In genomic region chr1:185646202-185646683, GRCh38 we compare ENCODE assay signal across 8 cellular contexts.
DNase-seq lines count a peak whose midpoint lies in the region; ATAC-seq and TF ChIP-seq lines count a peak whose summit lies in the region.

No MANE protein-coding gene starts in this region.

- peaks cover 5% of the 10 kb centered on the region for H3K4me1 ChIP-seq in IMR-90 (ENCODE audit: control insufficient read depth, insufficient read depth, low read length)
- peaks cover 15% of the 10 kb centered on the region for H3K4me1 ChIP-seq in cardiac muscle cell (ENCODE audit: low read depth)

- peak overlapping the region; percentile 73 for H3K4me2 ChIP-seq in IMR-90 (ENCODE audit: low read depth, low read length)

- TF ChIP-seq POLR2A in IMR-90 (IDR thresholded peaks at IDR 0.05; ENCODE audit: low read depth, low read length), result no peak

- H3K14ac ChIP-seq in IMR-90 (replicated peaks; ENCODE audit: low read depth, low read length), result 0 out of 2 replicates have a peak overlapping the region, but pooled peaks have one; percentile 43

- POLR2A ChIA-PET in IMR-90 (lab: Charles Lee; ENCODE audit: unreplicated experiment), result interaction anchor here (0.8 to 1.2 kb wide), 2 partner anchors 13 to 329 kb away, joined by 3 to 9 read pairs; no protein-coding TSS in a partner anchor

- ATAC-seq in IMR-90 (ENCODE audit: low read depth), result peak; percentile 84
- ATAC-seq in activated T-helper 17 cell treated with anti-CD3 and anti-CD28 coated beads, Interleukin-2, amount 50 U/mL, for 72 hours (replicated peaks), result peak; percentile 27

- 17% methylated on average over 1 of the region's 3 CpGs; no CpG with 5 or more reads in 1 of the 2 experiments for WGBS in IMR-90 (ENCODE audit: extremely low coverage in 2 of 2, insufficient read length in 1 of 2), 2 experiments

- H2AK9ac ChIP-seq in IMR-90 (replicated peaks; ENCODE audit: low read depth, low read length, poor library complexity), result no peak overlapping the region

- H3K4me3 Mint-ChIP-seq in activated T-helper 17 cell treated with anti-CD3 and anti-CD28 coated beads, Interleukin-2, amount 50 U/mL, for 72 hours, result peak overlapping the region; percentile 42

- no peak overlapping the region for H2BK15ac ChIP-seq in IMR-90 (ENCODE audit: low read depth, low read length)

- H3K4me1 Mint-ChIP-seq in activated T-helper 17 cell treated with anti-CD3 and anti-CD28 coated beads, Interleukin-2, amount 50 U/mL, for 72 hours, result peaks cover 4% of the 10 kb centered on the region

- TF ChIP-seq RAD21 in IMR-90 (IDR thresholded peaks at IDR 0.05; ENCODE audit: low read length), result no peak

- H3K9me3 ChIP-seq in IMR-90 (ENCODE audit: control insufficient read depth, insufficient read depth, low read length), result peaks cover 4% of the 10 kb centered on the region; the same call in 1 of the 2 replicates
- no peaks in the 10 kb centered on the region for H3K9me3 ChIP-seq in cardiac muscle cell (ENCODE audit: low read depth)

- peak overlapping the region; percentile 73; the same call in 1 of the 2 replicates for H2BK20ac ChIP-seq in IMR-90 (ENCODE audit: low read depth, low read length)

- in situ Hi-C loops in IMR-90 (cut with MboI; ENCODE audit: low sequenced_read_pairs), result no loop called here

- no peaks in the 10 kb centered on the region for H3K36me3 Mint-ChIP-seq in activated T-helper 17 cell treated with anti-CD3 and anti-CD28 coated beads, Interleukin-2, amount 50 U/mL, for 72 hours (ENCODE audit: low read depth)

- H3K27me3 ChIP-seq in IMR-90 (ENCODE audit: control insufficient read depth, insufficient read depth, low read length), result no peaks in the 10 kb centered on the region
- no peaks in the 10 kb centered on the region for H3K27me3 ChIP-seq in cardiac muscle cell

- CTCF ChIA-PET in IMR-90 (lab: Yijun Ruan, JAX), result interaction anchor here (1.0 to 1.7 kb wide), 3 partner anchors 24 to 329 kb away, joined by 3 to 10 read pairs (median 5); partner anchors contain the start of gene IVNS1ABP

- H3K56ac ChIP-seq in IMR-90 (ENCODE audit: extremely low read depth, insufficient read depth, low read length), result peak overlapping the region; percentile 59

- H4K91ac ChIP-seq in IMR-90 (ENCODE audit: insufficient read depth, low read depth, low read length), result no peak overlapping the region

- H3K27me3 Mint-ChIP-seq in activated T-helper 17 cell treated with anti-CD3 and anti-CD28 coated beads, Interleukin-2, amount 50 U/mL, for 72 hours, result no peaks in the 10 kb centered on the region

- peak overlapping the region; percentile 45; the same call in 1 of the 2 replicates for H3K23ac ChIP-seq in IMR-90 (ENCODE audit: low read depth, low read length)

- intact Hi-C loops in IMR-90 (cut with micrococcal nuclease) (loop anchor here (5.0 kb wide), 1 partner anchor 194 kb away; no protein-coding TSS in a partner anchor), posterior vena cava (cut with DNase I) (no loop called here)

- H3K4ac ChIP-seq in IMR-90 (ENCODE audit: low read depth, low read length), result peak overlapping the region; percentile 34; the same call in 1 of the 2 replicates

- no peak for TF ChIP-seq CTCF in IMR-90 (conservative IDR thresholded peaks at IDR 0.05; ENCODE audit: low read depth, low read length)
- TF ChIP-seq CTCF in cardiac muscle cell (IDR thresholded peaks at IDR 0.05; ENCODE audit: low read depth, low read length), result no peak
- TF ChIP-seq CTCF in GM20000 (IDR thresholded peaks at IDR 0.05; ENCODE audit: extremely low read depth, missing control alignments), result no peak

- no TSS peak for BruUV-seq in IMR-90 (replicated peaks; lab: Mats Ljungman, UMichigan)

- H4K20me1 ChIP-seq in IMR-90 (ENCODE audit: insufficient read depth, low read length), result no peaks in the 10 kb centered on the region

- H3K18ac ChIP-seq in IMR-90 (ENCODE audit: low read depth, low read length), result peak overlapping the region; percentile 28; the same call in 1 of the 2 replicates

- H2BK120ac ChIP-seq in IMR-90 (ENCODE audit: low read depth, low read length), result peak overlapping the region; percentile 83

- no peaks in the 10 kb centered on the region for H3K9me1 ChIP-seq in IMR-90 (ENCODE audit: insufficient read depth, low read length)

- peak overlapping the region; percentile 41 for H3K27ac Mint-ChIP-seq in activated T-helper 17 cell treated with anti-CD3 and anti-CD28 coated beads, Interleukin-2, amount 50 U/mL, for 72 hours

- no peak overlapping the region for H3K9ac ChIP-seq in IMR-90 (ENCODE audit: low read depth, low read length)

- H3K9me3 Mint-ChIP-seq in activated T-helper 17 cell treated with anti-CD3 and anti-CD28 coated beads, Interleukin-2, amount 50 U/mL, for 72 hours, result no peaks in the 10 kb centered on the region

- H4K8ac ChIP-seq in IMR-90 (ENCODE audit: low read depth in 2 of 2, low read length in 2 of 2), result peak overlapping the region in 1 of 2 experiments; percentile 47; a peak in 2 of 4 replicates

- peak overlapping the region; percentile 95 for H2BK5ac ChIP-seq in IMR-90 (ENCODE audit: low read depth, low read length, poor library complexity, severe bottlenecking)

- H3K27ac ChIP-seq in IMR-90 (ENCODE audit: insufficient read depth, low read length), result peak overlapping the region; percentile 26; the same call in 1 of the 2 replicates
- peak overlapping the region; percentile 90 for H3K27ac ChIP-seq in cardiac muscle cell

- no peaks in the 10 kb centered on the region for H3K79me1 ChIP-seq in IMR-90 (ENCODE audit: low read depth in 1 of 2, low read length in 2 of 2)

- H2AFZ ChIP-seq in IMR-90 (replicated peaks; ENCODE audit: low read length, poor library complexity), result no peak overlapping the region

- no peak overlapping the region for H2AK5ac ChIP-seq in IMR-90 (ENCODE audit: low read depth, low read length)

- no peak overlapping the region for H4K5ac ChIP-seq in IMR-90 (ENCODE audit: low read depth, low read length)

- H3K4me3 ChIP-seq in IMR-90 (ENCODE audit: insufficient read depth, low read depth, low read length) (peak overlapping the region; percentile 21; the same call in 1 of the 2 replicates), cardiac muscle cell (no peak overlapping the region)

- dilution Hi-C loops in IMR-90 (cut with HindIII; ENCODE audit: low sequenced_read_pairs, unreplicated experiment), result no loop called here

- peak; percentile 99 for DNase-seq in EL
- peak; percentile 98 for DNase-seq in IMR-90
- DNase-seq in cardiac muscle cell (ENCODE audit: low read depth in 1 of 2, low spot score in 1 of 2), result peak; percentile 85 to 99
- peak; percentile 59 for DNase-seq in putamen (ENCODE audit: low spot score)
- no peak for DNase-seq in posterior vena cava (ENCODE audit: low spot score)
- DNase-seq in activated effector memory CD4-positive, alpha-beta T cell treated with Interleukin-2 at 50 U/mL for 16 hours, result no peak
- no peak for DNase-seq in GM20000 (ENCODE audit: low spot score)

- no peaks in the 10 kb centered on the region for H3K36me3 ChIP-seq in IMR-90 (ENCODE audit: control insufficient read depth, insufficient read depth, low read length)
- no peaks in the 10 kb centered on the region for H3K36me3 ChIP-seq in cardiac muscle cell

TF ChIP-seq in IMR-90, 13 proteins besides CTCF, POLR2A, EP300 and RAD21:
- TF ChIP-seq CEBPB (IDR thresholded peaks at IDR 0.05; ENCODE audit: low read depth, low read length) (peak; percentile 91), MXI1 (IDR thresholded peaks at IDR 0.05; ENCODE audit: borderline replicate concordance, low read depth, low read length) (no peak), CHD1 (IDR thresholded peaks at IDR 0.05; ENCODE audit: low read depth, low read length) (no peak)

Comparison
In these comparisons a context has a peak if more than half of its experiments do, and no peak if none do; other contexts are left out.
1. DNase-seq: peak in EL (single experiment), IMR-90 (single experiment), cardiac muscle cell (2 of 2) and putamen (single experiment); none in posterior vena cava (single experiment), activated effector memory CD4-positive, alpha-beta T cell treated with Interleukin-2 at 50 U/mL for 16 hours (single experiment) and GM20000 (single experiment).